In the genomic region with DNA sequence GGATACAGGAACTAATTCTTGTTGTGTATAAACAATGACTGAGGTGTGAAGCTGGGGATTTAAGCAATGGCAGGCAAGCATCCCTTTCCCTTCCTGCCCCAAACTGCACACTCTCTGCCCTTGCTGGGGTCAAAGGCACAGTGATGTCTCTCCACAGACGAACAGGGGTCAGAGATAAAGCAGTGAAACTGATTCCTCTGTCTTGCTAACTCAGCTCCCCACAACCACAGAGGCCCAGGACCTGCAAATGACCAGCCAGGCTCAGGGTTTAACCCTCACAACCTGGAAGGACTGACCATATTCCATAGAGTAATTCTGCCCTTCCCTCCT, we compare ENCODE assay signal across 10 cellular contexts.
DNase-seq lines count a peak whose midpoint lies in the region; ATAC-seq and TF ChIP-seq lines count a peak whose summit lies in the region.
"Had no signal": no experiment of that assay in that cellular context is flagged by ENCODE, and none has a peak within 500 bp of the region (broad histone marks: within the 10 kb centered on the region; RNA-seq: fewer than 3 reads in every experiment).

No MANE protein-coding gene starts in this region.

- no peak for ATAC-seq in CD8-positive, alpha-beta T cell
- ATAC-seq in GM21381 (IDR thresholded peaks at IDR 0.05; ENCODE audit: unreplicated experiment): peak; percentile 7
- no peak for ATAC-seq in HG02588 (IDR thresholded peaks at IDR 0.05; ENCODE audit: unreplicated experiment)

- H3K36me3 ChIP-seq in CD8-positive, alpha-beta T cell (ENCODE audit: insufficient read depth, low read length): no peaks in the 10 kb centered on the region
- H3K36me3 ChIP-seq in Karpas-422 (ENCODE audit: insufficient read depth, low read length) (peaks cover 5% of the 10 kb centered on the region; the same call in 1 of the 2 replicates), ovary (no peaks in the 10 kb centered on the region)

- peak overlapping the region; percentile 86 for H3K4me3 Mint-ChIP-seq in CD8-positive, alpha-beta T cell
- no peak overlapping the region for H3K4me3 Mint-ChIP-seq in glutamatergic neuron (ENCODE audit: unreplicated experiment)

- peaks cover 57% of the 10 kb centered on the region for H3K79me2 ChIP-seq in Karpas-422 (ENCODE audit: low read length)

- no peak overlapping the region for H2AFZ ChIP-seq in Karpas-422 (ENCODE audit: low read length)

- H3K27ac Mint-ChIP-seq in CD8-positive, alpha-beta T cell: peak overlapping the region; percentile 94
- peak overlapping the region; percentile 84 for H3K27ac Mint-ChIP-seq in glutamatergic neuron (ENCODE audit: unreplicated experiment)

- TF ChIP-seq POLR2A in ovary (IDR thresholded peaks at IDR 0.05): no peak

- peak overlapping the region; percentile 45 for H3K27ac ChIP-seq in CD8-positive, alpha-beta T cell (ENCODE audit: low read depth, low read length)
- peak overlapping the region; percentile 76 for H3K27ac ChIP-seq in Karpas-422 (ENCODE audit: low read length)
- H3K27ac ChIP-seq in ovary: no peak overlapping the region

- H4K20me1 ChIP-seq in Karpas-422 (ENCODE audit: insufficient read depth, low read depth, low read length): peaks cover 21% of the 10 kb centered on the region; the same call in 1 of the 2 replicates

- no peaks in the 10 kb centered on the region for H3K27me3 Mint-ChIP-seq in CD8-positive, alpha-beta T cell (ENCODE audit: low read depth)
- peaks cover 13% of the 10 kb centered on the region for H3K27me3 Mint-ChIP-seq in glutamatergic neuron (ENCODE audit: unreplicated experiment)

- H3K9ac ChIP-seq in Karpas-422 (ENCODE audit: low read length): peak overlapping the region; percentile 59

- no peak for TF ChIP-seq CTCF in CD8-positive, alpha-beta T cell (IDR thresholded peaks at IDR 0.05)
- TF ChIP-seq CTCF in glutamatergic neuron (IDR thresholded peaks at IDR 0.05; ENCODE audit: partially characterized antibody, unreplicated experiment) (no peak), ovary (IDR thresholded peaks at IDR 0.05) (no peak)

- H3K4me1 Mint-ChIP-seq in CD8-positive, alpha-beta T cell (ENCODE audit: low read depth): peaks cover 89% of the 10 kb centered on the region
- peaks cover 58% of the 10 kb centered on the region for H3K4me1 Mint-ChIP-seq in glutamatergic neuron (ENCODE audit: low read depth, unreplicated experiment)

- no peaks in the 10 kb centered on the region for H3K9me3 ChIP-seq in CD8-positive, alpha-beta T cell (ENCODE audit: low read length)
- no peaks in the 10 kb centered on the region for H3K9me3 ChIP-seq in Karpas-422 (ENCODE audit: low read length)
- no peaks in the 10 kb centered on the region for H3K9me3 ChIP-seq in ovary
- H3K9me3 ChIP-seq: Caco-2 had no signal

- H3K9me2 ChIP-seq in Karpas-422 (replicated peaks; ENCODE audit: insufficient read depth, low read length): no peaks in the 10 kb centered on the region

- peak overlapping the region; percentile 69 for H3K4me2 ChIP-seq in Karpas-422 (ENCODE audit: low read depth, low read length, poor library complexity, severe bottlenecking)

- peak overlapping the region; percentile 27 for H3K4me3 ChIP-seq in CD8-positive, alpha-beta T cell (ENCODE audit: low read depth, low read length)
- H3K4me3 ChIP-seq in Karpas-422 (ENCODE audit: low read length) (peak overlapping the region; percentile 60), ovary (no peak overlapping the region)

- no peaks in the 10 kb centered on the region for H3K9me3 Mint-ChIP-seq in CD8-positive, alpha-beta T cell
- H3K9me3 Mint-ChIP-seq in glutamatergic neuron (ENCODE audit: unreplicated experiment): peaks cover 13% of the 10 kb centered on the region

- WGBS in ovary, 3 donors: 92 to 100% (median 95%) methylated on average over 1 of the region's 1 CpG

- peaks cover 89% of the 10 kb centered on the region for H3K4me1 ChIP-seq in CD8-positive, alpha-beta T cell (ENCODE audit: insufficient read depth, low read length)
- peaks cover 89% of the 10 kb centered on the region for H3K4me1 ChIP-seq in Karpas-422 (ENCODE audit: low read length)
- peaks cover 3% of the 10 kb centered on the region for H3K4me1 ChIP-seq in ovary (ENCODE audit: insufficient read depth)

- DNase-seq in CD8-positive, alpha-beta T cell: no peak
- no peak for DNase-seq in Karpas-422
- DNase-seq in glutamatergic neuron: no peak
- no peak for DNase-seq in NCI-H1930 (lab: John Stamatoyannopoulos, UW)
- no peak for DNase-seq in ovary
- DNase-seq in NCI-H2081 treated with DMSO at 0.1 percent for 48 hours (lab: John Stamatoyannopoulos, UW): no peak
- DNase-seq: Caco-2, posterior cingulate gyrus had no signal

- no peak for TF ChIP-seq EP300 in ovary (IDR thresholded peaks at IDR 0.05)

- intact Hi-C loops in CD8-positive, alpha-beta T cell (cut with DNase I, micrococcal nuclease): loop anchor here (1.0 to 2.0 kb wide), 3 partner anchors 16 to 68 kb away; no protein-coding TSS in a partner anchor
- intact Hi-C loops in ovary (cut with DNase I): no loop called here

- POLR2A ChIA-PET in CD8-positive, alpha-beta T cell (lab: Charles Lee): interaction anchor here (0.6 to 3.6 kb wide), 16 partner anchors 10 to 65 kb away, joined by 3 to 28 read pairs (median 5); no protein-coding TSS in a partner anchor

- CTCF ChIA-PET in CD8-positive, alpha-beta T cell (lab: Charles Lee): interaction anchor here (0.6 to 14.1 kb wide), 12 partner anchors 10 to 67 kb away, joined by 3 to 163 read pairs (median 4); a partner anchor contains a TSS

- peaks cover 49% of the 10 kb centered on the region for H3K36me3 Mint-ChIP-seq in CD8-positive, alpha-beta T cell
- no peaks in the 10 kb centered on the region for H3K36me3 Mint-ChIP-seq in glutamatergic neuron (ENCODE audit: unreplicated experiment)

- no peaks in the 10 kb centered on the region for H3K27me3 ChIP-seq in CD8-positive, alpha-beta T cell (ENCODE audit: insufficient read depth, low read length)
- H3K27me3 ChIP-seq in Karpas-422 (ENCODE audit: low read length) (no peaks in the 10 kb centered on the region), ovary (no peaks in the 10 kb centered on the region)

Comparison
In these comparisons a context has a peak if more than half of its experiments do, and no peak if none do; other contexts are left out.
1. H3K27ac ChIP-seq: peak in CD8-positive, alpha-beta T cell (single experiment) and Karpas-422 (single experiment); none in ovary (0 of 2).
2. intact Hi-C loops: an anchor here in CD8-positive, alpha-beta T cell (1.0 to 2.0 kb wide); none called in ovary.